ENCODE assay signal across 25 cellular contexts in genomic region chr18:36805105-36805504, GRCh38. TPM values are rescaled to one million over a fixed set of nuclear protein-coding genes. Genes with fewer than 3 reads are reported as not detected.
DNase-seq lines count a peak whose midpoint lies in the region; ATAC-seq, FAIRE-seq and TF ChIP-seq lines count a peak whose summit lies in the region.
"Had no signal": no experiment of that assay in that cellular context is flagged by ENCODE, and none has a peak within 500 bp of the region (broad histone marks: within the 10 kb centered on the region; RNA-seq: fewer than 3 reads in every experiment).

No MANE protein-coding gene starts in this region.

- H2AFZ ChIP-seq in HepG2 (ENCODE audit: low read length) (no peak overlapping the region), trophoblast cell (ENCODE audit: insufficient read depth, low read length, poor library complexity) (no peak overlapping the region)

- no TSS peak for BruUV-seq in HepG2 (replicated peaks; lab: Mats Ljungman, UMichigan)

- H3K27me3 ChIP-seq in HepG2 (ENCODE audit: control insufficient read depth in 1 of 2, insufficient read depth in 2 of 2, low read length in 2 of 2) (no peaks in the 10 kb centered on the region), right lobe of liver (no peaks in the 10 kb centered on the region), trophoblast cell (ENCODE audit: insufficient read depth, low read length) (no peaks in the 10 kb centered on the region)
- H3K27me3 ChIP-seq: BLaER1 treated with 17β-estradiol and CSF1 and Interleukin-3, amounts not matched to agents 10 nM and 100 nM had no signal

- H3K4me2 ChIP-seq in HepG2 (ENCODE audit: low read depth, low read length) (no peak overlapping the region), trophoblast cell (ENCODE audit: low read length) (no peak overlapping the region)
- H3K4me2 ChIP-seq: A549; BLaER1 treated with 17β-estradiol and CSF1 and Interleukin-3, amounts not matched to agents 10 nM and 100 nM had no signal

- no peak for ATAC-seq in HepG2
- no peak for ATAC-seq in right lobe of liver
- no peak for ATAC-seq in GM18867 (IDR thresholded peaks at IDR 0.05; ENCODE audit: unreplicated experiment)
- ATAC-seq: A549; CD8-positive, alpha-beta T cell; GM12878 had no signal

- FAIRE-seq in HepG2 (lab: Jason Lieb, UNC) = no peak
- FAIRE-seq: A549, GM12878, GM12892, GM18507, GM19239 had no signal

- H3K23ac ChIP-seq in trophoblast cell (ENCODE audit: low read length) = no peak overlapping the region

- no peak overlapping the region for H3K27ac ChIP-seq in HepG2 (ENCODE audit: extremely low read length, insufficient read depth, low read length)
- no peak overlapping the region for H3K27ac ChIP-seq in right lobe of liver
- no peak overlapping the region for H3K27ac ChIP-seq in trophoblast cell (ENCODE audit: low read depth, low read length)
- H3K27ac ChIP-seq: 22Rv1; A549; BLaER1 treated with 17β-estradiol and CSF1 and Interleukin-3, amounts not matched to agents 10 nM and 100 nM; C4-2B had no signal

- TF ChIP-seq EP300 in HepG2 (IDR thresholded peaks at IDR 0.05; ENCODE audit: low read depth in 2 of 2, low read length in 2 of 2) = no peak
- no peak for TF ChIP-seq EP300 in HepG2 (CRISPR knock-in tag; IDR thresholded peaks at IDR 0.05; ENCODE audit: borderline replicate concordance)

- no peak overlapping the region for H2BK5ac ChIP-seq in trophoblast cell (ENCODE audit: low read depth, low read length, poor library complexity)

- no peak overlapping the region for H3K4me3 ChIP-seq in HepG2 (replicated peaks in 1 of 3; ENCODE audit: insufficient read depth in 1 of 3, low read depth in 2 of 3, low read length in 3 of 3)
- no peak overlapping the region for H3K4me3 ChIP-seq in right lobe of liver
- no peak overlapping the region for H3K4me3 ChIP-seq in trophoblast cell (ENCODE audit: low read depth, low read length)
- H3K4me3 ChIP-seq: A549; BLaER1 treated with 17β-estradiol and CSF1 and Interleukin-3, amounts not matched to agents 10 nM and 100 nM; GM12878 had no signal

- H3K18ac ChIP-seq in trophoblast cell (ENCODE audit: low read length) = no peak overlapping the region

- 96% methylated on average over 2 of the region's 2 CpGs for WGBS in HepG2 (ENCODE audit: low lambda C conversion rate)
- 100% methylated on average over 2 of the region's 2 CpGs for WGBS in right lobe of liver (ENCODE audit: insufficient coverage, low coverage, low lambda C conversion rate, missing lambda C conversion rate)
- no CpG with 5 or more reads among the region's 2 CpGs for WGBS in trophoblast cell (ENCODE audit: extremely low coverage, insufficient coverage, insufficient read length)

- TF ChIP-seq POLR2A in HepG2 (IDR thresholded peaks at IDR 0.05; ENCODE audit: insufficient read depth in 1 of 2, low read depth in 2 of 2, low read length in 2 of 2) = no peak
- TF ChIP-seq POLR2A in right lobe of liver (IDR thresholded peaks at IDR 0.05) = no peak

- peaks cover 14 to 71% of the 10 kb centered on the region in 2 experiments for H3K36me3 ChIP-seq in HepG2 (replicated peaks in 1 of 2; ENCODE audit: control insufficient read depth in 1 of 2, insufficient read depth in 2 of 2, low read length in 2 of 2)
- H3K36me3 ChIP-seq in right lobe of liver = peaks cover 0 to 15% (median 2%) of the 10 kb centered on the region in 4 donors
- peaks cover 0 to 29% of the 10 kb centered on the region in 2 experiments for H3K36me3 ChIP-seq in trophoblast cell (ENCODE audit: control insufficient read depth in 1 of 2, insufficient read depth in 2 of 2, low read length in 2 of 2)

- no peak overlapping the region for H4K12ac ChIP-seq in trophoblast cell (ENCODE audit: low read depth, low read length)

- in situ Hi-C loops in HepG2 (cut with HindIII; ENCODE audit: extremely low pct_ligation_motif_present, low pct_unique_long_range_greater_than_20kb) = no loop called here

- no peak overlapping the region for H4K91ac ChIP-seq in trophoblast cell (ENCODE audit: low read depth, low read length)

- H3K4me1 ChIP-seq in HepG2 (ENCODE audit: insufficient read depth, low read length) = no peaks in the 10 kb centered on the region
- no peaks in the 10 kb centered on the region for H3K4me1 ChIP-seq in right lobe of liver
- no peaks in the 10 kb centered on the region for H3K4me1 ChIP-seq in trophoblast cell (ENCODE audit: control insufficient read depth in 1 of 2, insufficient read depth in 2 of 2, low read length in 2 of 2)
- H3K4me1 ChIP-seq: A549; BLaER1 treated with 17β-estradiol and CSF1 and Interleukin-3, amounts not matched to agents 10 nM and 100 nM; Caco-2 had no signal

- no peak overlapping the region for H4K8ac ChIP-seq in trophoblast cell (ENCODE audit: low read depth, low read length)

- H3K79me1 ChIP-seq in trophoblast cell (ENCODE audit: low read length) = no peaks in the 10 kb centered on the region

- H2AK5ac ChIP-seq in trophoblast cell (ENCODE audit: low read length) = no peak overlapping the region

- no peak overlapping the region for H3K14ac ChIP-seq in trophoblast cell (ENCODE audit: low read length)

- no peak overlapping the region for H2BK120ac ChIP-seq in trophoblast cell (ENCODE audit: insufficient read depth, low read length, poor library complexity)

- DNase-seq in HepG2 (ENCODE audit: low spot score) = no peak
- no peak for DNase-seq in right lobe of liver
- DNase-seq in DMS79 treated with DMSO at 0.1 percent for 48 hours (lab: John Stamatoyannopoulos, UW) = peak; percentile 80
- no peak for DNase-seq in trophoblast cell
- no peak for DNase-seq in NCI-H2081 (lab: John Stamatoyannopoulos, UW)
- DNase-seq: AML-193; Caco-2; Calu3; CD4-positive, alpha-beta T cell; CD8-positive, alpha-beta T cell; DMS 273 treated with DMSO at 0.1 percent for 48 hours; DMS153; DMS53; DND-41; EL; GDM1 had no signal

- no peak for TF ChIP-seq RAD21 in HepG2 (CRISPR knock-in tag; IDR thresholded peaks at IDR 0.05)

- H4K20me1 ChIP-seq in HepG2 (ENCODE audit: insufficient read depth, low read length) = peaks cover 4% of the 10 kb centered on the region

- no peak overlapping the region for H2BK12ac ChIP-seq in trophoblast cell (ENCODE audit: low read length)

- no peak overlapping the region for H3K4ac ChIP-seq in trophoblast cell (ENCODE audit: low read depth, low read length)

- H3K9ac ChIP-seq in HepG2 (ENCODE audit: insufficient read depth, low read depth, low read length) (no peak overlapping the region), trophoblast cell (ENCODE audit: low read length) (peak overlapping the region; percentile 13)
- H3K9ac ChIP-seq: BLaER1 treated with 17β-estradiol and CSF1 and Interleukin-3, amounts not matched to agents 10 nM and 100 nM had no signal

- TF ChIP-seq CTCF in HepG2 (CRISPR knock-in tag; IDR thresholded peaks at IDR 0.05) (no peak), right lobe of liver (IDR thresholded peaks at IDR 0.05) (no peak)

- H3K79me2 ChIP-seq in HepG2 (ENCODE audit: insufficient read depth, low read length) = no peaks in the 10 kb centered on the region
- H3K79me2 ChIP-seq in trophoblast cell (ENCODE audit: control insufficient read depth, insufficient read depth, low read length, poor library complexity) = no peaks in the 10 kb centered on the region

- POLR2A ChIA-PET in HepG2 (lab: Yijun Ruan, JAX) = no interaction called here

- CTCF ChIA-PET in HepG2 (lab: Yijun Ruan, JAX; ENCODE audit: low intra/inter-chr PET ratio, low total read pairs) = no interaction called here

- no peaks in the 10 kb centered on the region; the same call in 1 of the 2 replicates for H3K9me3 ChIP-seq in HepG2 (ENCODE audit: low read length)
- H3K9me3 ChIP-seq in right lobe of liver = no peaks in the 10 kb centered on the region
- peaks cover 1% of the 10 kb centered on the region for H3K9me3 ChIP-seq in trophoblast cell (ENCODE audit: insufficient read depth, low read depth, low read length)
- H3K9me3 ChIP-seq: A549; BLaER1 treated with 17β-estradiol and CSF1 and Interleukin-3, amounts not matched to agents 10 nM and 100 nM; Caco-2 had no signal

- intact Hi-C loops in HepG2 (cut with micrococcal nuclease; ENCODE audit: unreplicated experiment) (loop anchor here (5.0 kb wide), 1 partner anchor 118 kb away; no protein-coding TSS in a partner anchor), right lobe of liver (cut with DNase I) (no loop called here)

RNA-seq across cellular contexts. Expression of gene TPGS2, which starts 23.7 kb away (rescaled TPM):
- 72.1 and 73.3 TPM in 2 replicates for total RNA-seq in HepG2 (2016; rRNA removed; fragmentation: Illumina TruSeq; extraction: Trizol)
- total RNA-seq in HepG2 (2016; cell fraction: cytosol; rRNA removed; fragmentation: Illumina TruSeq; extraction: Trizol; ENCODE audit: low read depth) = 144 and 164 TPM in 2 replicates
- 68.1 and 77.7 TPM in 2 replicates for total RNA-seq in HepG2 (2016; cell fraction: insoluble cytoplasmic fraction; rRNA removed; fragmentation: Illumina TruSeq; extraction: Trizol)
- total RNA-seq in HepG2 (2016; cell fraction: membrane; rRNA removed; fragmentation: Illumina TruSeq; extraction: Trizol) = 182 and 189 TPM in 2 replicates
- total RNA-seq in HepG2 (2016; cell fraction: nucleus; rRNA removed; fragmentation: Illumina TruSeq; extraction: Trizol) = 40.9 and 47.8 TPM in 2 replicates
- 106 and 137 TPM in 2 replicates for polyA plus RNA-seq in HepG2 (2011; rRNA removed)
- polyA plus RNA-seq in HepG2 (2011; cell fraction: cytosol; rRNA removed) = 105 and 107 TPM in 2 replicates
- 34.8 and 39.7 TPM in 2 replicates for polyA plus RNA-seq in HepG2 (2011; cell fraction: nucleus; rRNA removed)
- polyA plus RNA-seq in HepG2 (2012) = 38.7 and 54.0 TPM in 2 replicates
- 242 and 261 TPM in 2 replicates for polyA plus RNA-seq in HepG2 (2016; cell fraction: cytosol; fragmentation: Illumina TruSeq; extraction: Trizol; ENCODE audit: low read depth)
- 89.6 and 107 TPM in 2 replicates for polyA plus RNA-seq in HepG2 (2016; cell fraction: insoluble cytoplasmic fraction; fragmentation: Illumina TruSeq; extraction: Trizol; ENCODE audit: low read depth)
- polyA plus RNA-seq in HepG2 (2016; cell fraction: membrane; fragmentation: Illumina TruSeq; extraction: Trizol; ENCODE audit: low read depth) = 249 and 261 TPM in 2 replicates
- polyA plus RNA-seq in HepG2 (2016; cell fraction: nucleus; fragmentation: Illumina TruSeq; extraction: Trizol; ENCODE audit: insufficient read depth, low read depth) = 51.1 and 62.4 TPM in 2 replicates
- polyA minus RNA-seq in HepG2 (2011; rRNA and poly(A)+ RNA removed; ENCODE audit: low replicate concordance) = 108 and 264 TPM in 2 replicates
- 41.5 and 43.6 TPM in 2 replicates for polyA minus RNA-seq in HepG2 (2011; cell fraction: cytosol; rRNA and poly(A)+ RNA removed)
- 65.9 and 77.7 TPM in 2 replicates for polyA minus RNA-seq in HepG2 (2011; cell fraction: nucleus; rRNA and poly(A)+ RNA removed)
- total RNA-seq in right lobe of liver = 10 to 100 TPM; 14.0 to 56.2 (median 23.1) TPM
- polyA plus RNA-seq in trophoblast cell (2013) = 106 and 113 TPM in 2 replicates

RNA-seq across cellular contexts. Expression of gene KIAA1328, which starts 23.8 kb away (rescaled TPM):
- total RNA-seq in HepG2 (2016; rRNA removed; fragmentation: Illumina TruSeq; extraction: Trizol) = 5.2 and 6.0 TPM in 2 replicates
- 9.5 and 13.3 TPM in 2 replicates for total RNA-seq in HepG2 (2016; cell fraction: cytosol; rRNA removed; fragmentation: Illumina TruSeq; extraction: Trizol; ENCODE audit: low read depth)
- 4.0 and 6.7 TPM in 2 replicates for total RNA-seq in HepG2 (2016; cell fraction: insoluble cytoplasmic fraction; rRNA removed; fragmentation: Illumina TruSeq; extraction: Trizol)
- total RNA-seq in HepG2 (2016; cell fraction: membrane; rRNA removed; fragmentation: Illumina TruSeq; extraction: Trizol) = 5.5 and 7.5 TPM in 2 replicates
- total RNA-seq in HepG2 (2016; cell fraction: nucleus; rRNA removed; fragmentation: Illumina TruSeq; extraction: Trizol) = 14.3 and 17.0 TPM in 2 replicates
- 2.8 and 4.1 TPM in 2 replicates for polyA plus RNA-seq in HepG2 (2011; rRNA removed)
- 1.4 and 1.5 TPM in 2 replicates for polyA plus RNA-seq in HepG2 (2011; cell fraction: cytosol; rRNA removed)
- 6.6 and 6.9 TPM in 2 replicates for polyA plus RNA-seq in HepG2 (2011; cell fraction: nucleus; rRNA removed)
- polyA plus RNA-seq in HepG2 (2012) = 1.9 and 2.6 TPM in 2 replicates
- 1.1 and 1.2 TPM in 2 replicates for polyA plus RNA-seq in HepG2 (2016; cell fraction: cytosol; fragmentation: Illumina TruSeq; extraction: Trizol; ENCODE audit: low read depth)
- 2.8 and 3.0 TPM in 2 replicates for polyA plus RNA-seq in HepG2 (2016; cell fraction: insoluble cytoplasmic fraction; fragmentation: Illumina TruSeq; extraction: Trizol; ENCODE audit: low read depth)
- 1.6 and 1.7 TPM in 2 replicates for polyA plus RNA-seq in HepG2 (2016; cell fraction: membrane; fragmentation: Illumina TruSeq; extraction: Trizol; ENCODE audit: low read depth)
- polyA plus RNA-seq in HepG2 (2016; cell fraction: nucleus; fragmentation: Illumina TruSeq; extraction: Trizol; ENCODE audit: insufficient read depth, low read depth) = 7.8 and 8.1 TPM in 2 replicates
- polyA minus RNA-seq in HepG2 (2011; rRNA and poly(A)+ RNA removed; ENCODE audit: low replicate concordance) = 9.4 and 9.6 TPM in 2 replicates
- 2.2 and 2.3 TPM in 2 replicates for polyA minus RNA-seq in HepG2 (2011; cell fraction: cytosol; rRNA and poly(A)+ RNA removed)
- polyA minus RNA-seq in HepG2 (2011; cell fraction: nucleus; rRNA and poly(A)+ RNA removed) = 30.0 and 33.0 TPM in 2 replicates
- 1 to 10 TPM; 2.0 to 4.5 (median 2.9) TPM for total RNA-seq in right lobe of liver
- polyA plus RNA-seq in trophoblast cell (2013) = 2.5 and 3.0 TPM in 2 replicates
